In genomic region chr3:182108351-182108750, GRCh38 we compare ENCODE assay signal across 22 cellular contexts.
"Had no signal": no experiment of that assay in that cellular context is flagged by ENCODE, and none has a peak within 500 bp of the region (broad histone marks: within the 10 kb centered on the region; RNA-seq: fewer than 3 reads in every experiment).

No MANE protein-coding gene starts in this region.

- H3K9me3 ChIP-seq: colonic mucosa, neutrophil, upper lobe of left lung, uterus had no signal

- H3K27ac Mint-ChIP-seq: endodermal cell; memory B cell; mesothelial cell of epicardium; naive B cell; nephron; stimulated activated memory B cell treated with anti-CD40 and anti-IgM and Interleukin-4, amounts not matched to agents 10 μg/mL and 1 μg/mL and 100 μg/mL, for 72 hours; stimulated activated naive CD8-positive, alpha-beta T cell treated with anti-CD3 and anti-CD28 coated beads, Interleukin-15, Interleukin-2, amounts not matched to agents 100 ng/mL and 50 ng/mL, for 24 hours had no signal

- H3K4me1 Mint-ChIP-seq: endodermal cell; memory B cell; naive B cell; nephron; stimulated activated memory B cell treated with anti-CD40 and anti-IgM and Interleukin-4, amounts not matched to agents 10 μg/mL and 1 μg/mL and 100 μg/mL, for 72 hours had no signal

- H3K27me3 Mint-ChIP-seq: naive B cell; stimulated activated memory B cell treated with anti-CD40 and anti-IgM and Interleukin-4, amounts not matched to agents 10 μg/mL and 1 μg/mL and 100 μg/mL, for 72 hours; stimulated activated naive CD8-positive, alpha-beta T cell treated with anti-CD3 and anti-CD28 coated beads, Interleukin-15, Interleukin-2, amounts not matched to agents 100 ng/mL and 50 ng/mL, for 24 hours had no signal

- H3K27ac ChIP-seq: colonic mucosa, foreskin keratinocyte, heart left ventricle, neutrophil, spleen, upper lobe of left lung, uterus had no signal

- DNase-seq: colonic mucosa; dermis blood vessel endothelial cell; effector CD4-positive, alpha-beta T cell; endodermal cell; erythroblast; foreskin keratinocyte; heart left ventricle; kidney glomerular epithelial cell; naive B cell; posterior cingulate gyrus; spleen; stimulated activated CD4-positive, alpha-beta T cell treated with anti-CD3 and anti-CD28 coated beads, Interleukin-15, amount 100 ng/mL, for 24 hours; stimulated activated CD4-positive, alpha-beta T cell treated with anti-CD3 and anti-CD28 coated beads, Interleukin-1b, Interleukin-23, amount 100 ng/mL, for 48 hours; stimulated activated CD4-positive, alpha-beta T cell treated with anti-CD3 and anti-CD28 coated beads, Interleukin-4, amount 100 ng/mL, for 24 hours; upper lobe of left lung; uterus had no signal

- H3K4me3 Mint-ChIP-seq: endodermal cell; memory B cell; mesothelial cell of epicardium; naive B cell; nephron; stimulated activated memory B cell treated with anti-CD40 and anti-IgM and Interleukin-4, amounts not matched to agents 10 μg/mL and 1 μg/mL and 100 μg/mL, for 72 hours; stimulated activated naive CD8-positive, alpha-beta T cell treated with anti-CD3 and anti-CD28 coated beads, Interleukin-15, Interleukin-2, amounts not matched to agents 100 ng/mL and 50 ng/mL, for 24 hours had no signal

- H3K27me3 ChIP-seq: colonic mucosa, foreskin keratinocyte, heart left ventricle, neutrophil, spleen, upper lobe of left lung, uterus had no signal

- H3K36me3 Mint-ChIP-seq: memory B cell; mesothelial cell of epicardium; naive B cell; stimulated activated memory B cell treated with anti-CD40 and anti-IgM and Interleukin-4, amounts not matched to agents 10 μg/mL and 1 μg/mL and 100 μg/mL, for 72 hours had no signal

- H3K4me3 ChIP-seq: colonic mucosa, heart left ventricle, spleen, upper lobe of left lung, uterus had no signal

- H3K9me3 Mint-ChIP-seq: nephron had no signal

- H3K36me3 ChIP-seq: colonic mucosa, heart left ventricle, neutrophil, spleen, upper lobe of left lung, uterus had no signal

- H3K4me1 ChIP-seq: colonic mucosa, heart left ventricle, spleen, upper lobe of left lung, uterus had no signal
